14 cellular contexts compared by ENCODE assay signal in the genomic region with DNA sequence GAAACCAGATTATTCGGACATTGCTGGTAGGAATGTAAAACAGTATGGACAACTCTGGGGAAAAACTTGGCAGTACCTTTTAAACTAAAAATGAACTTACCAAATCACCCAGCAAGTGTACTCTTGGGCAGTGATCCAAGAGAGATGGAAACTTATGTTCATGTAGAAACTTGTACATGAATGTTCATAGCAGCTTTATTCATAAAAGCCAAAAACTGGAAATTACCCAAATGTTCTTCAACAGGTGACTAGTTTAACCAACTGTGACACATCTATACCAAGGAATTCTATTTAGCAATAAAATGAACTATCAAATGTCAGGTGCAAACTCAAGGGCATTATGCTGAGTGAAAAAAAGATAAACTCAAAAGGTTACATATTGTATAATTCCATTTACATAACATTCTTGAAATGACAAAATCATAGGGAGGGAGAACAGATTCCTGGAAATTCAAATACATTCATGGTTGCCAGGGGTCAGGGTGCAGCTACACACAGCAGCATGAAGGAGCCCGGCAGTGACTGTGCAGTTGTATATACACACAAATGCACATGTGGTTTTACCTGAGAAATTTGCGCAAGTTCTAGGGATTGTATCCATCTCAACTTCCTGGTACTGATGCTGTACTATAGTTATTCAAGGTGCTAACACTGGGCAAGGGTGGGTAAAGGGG. TPM values are rescaled to one million over a fixed set of nuclear protein-coding genes. Genes with fewer than 3 reads are reported as not detected.
A peak's percentile ranks its signal among the peaks of the same experiment; 100 is the strongest.
DNase-seq lines count a peak whose midpoint lies in the region; ATAC-seq and TF ChIP-seq lines count a peak whose summit lies in the region.
"Had no signal": no experiment of that assay in that cellular context is flagged by ENCODE, and none has a peak within 500 bp of the region (broad histone marks: within the 10 kb centered on the region; RNA-seq: fewer than 3 reads in every experiment).

No MANE protein-coding gene starts in this region.

- peaks cover 2% of the 10 kb centered on the region for H3K9me3 Mint-ChIP-seq in activated naive CD4-positive, alpha-beta T cell treated with anti-CD3 and anti-CD28 coated beads for 36 hours
- H3K9me3 Mint-ChIP-seq in activated naive CD4-positive, alpha-beta T cell treated with anti-CD3 and anti-CD28 coated beads, Interleukin-2, amount 10 ng/mL, durations not matched to agents 7 days and 5 days = no peaks in the 10 kb centered on the region
- H3K9me3 Mint-ChIP-seq in neural crest cell = no peaks in the 10 kb centered on the region
- H3K9me3 Mint-ChIP-seq: stimulated activated naive CD8-positive, alpha-beta T cell treated with anti-CD3 and anti-CD28 coated beads, Interleukin-15, amount 100 ng/mL, for 72 hours had no signal

- dilution Hi-C loops in mammary epithelial cell (cut with HindIII; ENCODE audit: low sequenced_read_pairs) = loop anchor here (5.0 kb wide), 2 partner anchors 45 to 195 kb away; no protein-coding TSS in a partner anchor

- H3K27ac ChIP-seq in mammary epithelial cell (ENCODE audit: insufficient read depth, low read depth, low read length) (peak overlapping the region; percentile 83), SK-N-SH (ENCODE audit: low read depth in 2 of 2, low read length in 1 of 2) (no peak overlapping the region; a peak in 1 of 4 replicates)

- peak; percentile 41 for ATAC-seq in stimulated activated naive CD8-positive, alpha-beta T cell treated with anti-CD3 and anti-CD28 coated beads, Interleukin-15, Interleukin-2, amounts not matched to agents 100 U/mL and 50 U/mL, for 24 hours
- no peak for ATAC-seq in HG03139 (IDR thresholded peaks at IDR 0.05; ENCODE audit: unreplicated experiment)
- ATAC-seq: sciatic nerve; stimulated activated naive CD8-positive, alpha-beta T cell treated with anti-CD3 and anti-CD28 coated beads, Interleukin-15, amount 100 ng/mL, for 72 hours had no signal

- no peak overlapping the region for H3K4me3 Mint-ChIP-seq in activated naive CD4-positive, alpha-beta T cell treated with anti-CD3 and anti-CD28 coated beads for 36 hours
- no peak overlapping the region for H3K4me3 Mint-ChIP-seq in activated naive CD4-positive, alpha-beta T cell treated with anti-CD3 and anti-CD28 coated beads, Interleukin-2, amount 10 ng/mL, durations not matched to agents 7 days and 5 days
- H3K4me3 Mint-ChIP-seq in neural crest cell = peak overlapping the region; percentile 25

- peaks cover 53% of the 10 kb centered on the region for H3K4me1 Mint-ChIP-seq in activated naive CD4-positive, alpha-beta T cell treated with anti-CD3 and anti-CD28 coated beads for 36 hours (ENCODE audit: low read depth)
- peaks cover 40% of the 10 kb centered on the region for H3K4me1 Mint-ChIP-seq in activated naive CD4-positive, alpha-beta T cell treated with anti-CD3 and anti-CD28 coated beads, Interleukin-2, amount 10 ng/mL, durations not matched to agents 7 days and 5 days
- peaks cover 34% of the 10 kb centered on the region for H3K4me1 Mint-ChIP-seq in neural crest cell

- no peaks in the 10 kb centered on the region for H3K27me3 ChIP-seq in mammary epithelial cell (ENCODE audit: insufficient read depth, low read length)
- H3K27me3 ChIP-seq in SK-N-SH (ENCODE audit: insufficient read depth) = no peaks in the 10 kb centered on the region
- H3K27me3 ChIP-seq: BLaER1 treated with 17β-estradiol and CSF1 and Interleukin-3, amounts not matched to agents 10 nM and 100 nM had no signal

- no peak for TF ChIP-seq EP300 in SK-N-SH (IDR thresholded peaks at IDR 0.05; ENCODE audit: borderline replicate concordance in 1 of 2, low read depth in 1 of 2, low read length in 1 of 2)

- peak overlapping the region; percentile 88 for H3K4me2 ChIP-seq in mammary epithelial cell (ENCODE audit: insufficient read depth, low read depth, low read length)
- no peak overlapping the region for H3K4me2 ChIP-seq in SK-N-SH
- H3K4me2 ChIP-seq: BLaER1 treated with 17β-estradiol and CSF1 and Interleukin-3, amounts not matched to agents 10 nM and 100 nM had no signal

- H3F3A ChIP-seq in SK-N-SH (replicated peaks; ENCODE audit: insufficient read depth) = peaks cover 22% of the 10 kb centered on the region

- H3K9me2 ChIP-seq in SK-N-SH = no peaks in the 10 kb centered on the region

- H2AFZ ChIP-seq in mammary epithelial cell (ENCODE audit: low read depth, low read length) (no peak overlapping the region), SK-N-SH (ENCODE audit: low read depth) (no peak overlapping the region)

- WGBS in mammary epithelial cell (ENCODE audit: low coverage, missing lambda C conversion rate) = 17% methylated on average over 3 of the region's 3 CpGs
- 98% methylated on average over 3 of the region's 3 CpGs for WGBS in SK-N-SH (ENCODE audit: low lambda C conversion rate)

- intact Hi-C loops in activated naive CD4-positive, alpha-beta T cell treated with anti-CD3 and anti-CD28 coated beads for 36 hours (cut with micrococcal nuclease) = loop anchor here (1.0 kb wide), 1 partner anchor 195 kb away; no protein-coding TSS in a partner anchor
- intact Hi-C loops in mammary epithelial cell (cut with micrococcal nuclease) = loop anchor here (1.0 to 5.0 kb wide), 3 partner anchors 22 to 80 kb away; no protein-coding TSS in a partner anchor

- POLR2A ChIA-PET in SK-N-SH (lab: Yijun Ruan, JAX) = no interaction called here

- no peaks in the 10 kb centered on the region for H3K9me3 ChIP-seq in mammary epithelial cell (replicated peaks; ENCODE audit: insufficient read depth, low read length)
- H3K9me3 ChIP-seq in SK-N-SH = no peaks in the 10 kb centered on the region
- H3K9me3 ChIP-seq: BLaER1 treated with 17β-estradiol and CSF1 and Interleukin-3, amounts not matched to agents 10 nM and 100 nM had no signal

- no peaks in the 10 kb centered on the region for H3K27me3 Mint-ChIP-seq in activated naive CD4-positive, alpha-beta T cell treated with anti-CD3 and anti-CD28 coated beads for 36 hours (ENCODE audit: low read depth)
- H3K27me3 Mint-ChIP-seq in activated naive CD4-positive, alpha-beta T cell treated with anti-CD3 and anti-CD28 coated beads, Interleukin-2, amount 10 ng/mL, durations not matched to agents 7 days and 5 days = no peaks in the 10 kb centered on the region
- no peaks in the 10 kb centered on the region for H3K27me3 Mint-ChIP-seq in neural crest cell (ENCODE audit: low read depth)
- H3K27me3 Mint-ChIP-seq: stimulated activated naive CD8-positive, alpha-beta T cell treated with anti-CD3 and anti-CD28 coated beads, Interleukin-15, amount 100 ng/mL, for 72 hours had no signal

- no peak for TF ChIP-seq RAD21 in SK-N-SH (IDR thresholded peaks at IDR 0.05; ENCODE audit: low read length)

- no peak for TF ChIP-seq CTCF in mammary epithelial cell (conservative IDR thresholded peaks at IDR 0.05 in 1 of 2, IDR thresholded peaks at IDR 0.05 in 1 of 2; ENCODE audit: extremely low read depth in 1 of 2, insufficient read depth in 1 of 2, low read depth in 1 of 2, low read length in 2 of 2)
- no peak for TF ChIP-seq CTCF in neural crest cell (conservative IDR thresholded peaks at IDR 0.05)
- TF ChIP-seq CTCF in SK-N-SH (IDR thresholded peaks at IDR 0.05) = no peak

- peak overlapping the region; percentile 72 for H3K27ac Mint-ChIP-seq in activated naive CD4-positive, alpha-beta T cell treated with anti-CD3 and anti-CD28 coated beads for 36 hours
- H3K27ac Mint-ChIP-seq in activated naive CD4-positive, alpha-beta T cell treated with anti-CD3 and anti-CD28 coated beads, Interleukin-2, amount 10 ng/mL, durations not matched to agents 7 days and 5 days = no peak overlapping the region
- no peak overlapping the region for H3K27ac Mint-ChIP-seq in neural crest cell (ENCODE audit: unreplicated experiment)
- H3K27ac Mint-ChIP-seq: stimulated activated naive CD8-positive, alpha-beta T cell treated with anti-CD3 and anti-CD28 coated beads, Interleukin-15, amount 100 ng/mL, for 72 hours had no signal

- in situ Hi-C loops in mammary epithelial cell (cut with MboI; ENCODE audit: low sequenced_read_pairs in 2 of 2) = loop anchor here in 1 of 2 donors (10.0 kb wide), 1 partner anchor 132 kb away; no protein-coding TSS in a partner anchor

- H3K4me1 ChIP-seq in mammary epithelial cell (ENCODE audit: insufficient read depth, low read length) (peaks cover 68% of the 10 kb centered on the region), SK-N-SH (ENCODE audit: control insufficient read depth in 1 of 2, insufficient read depth in 2 of 2, low read depth in 1 of 2, low read length in 1 of 2) (peaks cover 15 to 24% of the 10 kb centered on the region in 2 experiments; a peak in 3 of 4 replicates)

- CTCF ChIA-PET in activated naive CD4-positive, alpha-beta T cell treated with anti-CD3 and anti-CD28 coated beads for 36 hours (lab: Charles Lee) = interaction anchor here (0.9 kb wide), 1 partner anchor 124 kb away, joined by 3 read pairs; no protein-coding TSS in a partner anchor
- CTCF ChIA-PET in activated naive CD4-positive, alpha-beta T cell treated with anti-CD3 and anti-CD28 coated beads, Interleukin-2, amount 10 ng/mL, durations not matched to agents 7 days and 5 days (lab: Charles Lee) = no interaction called here
- CTCF ChIA-PET in mammary epithelial cell (lab: Charles Lee; ENCODE audit: low non-redundant PET) = interaction anchor here (0.6 kb wide), 1 partner anchor 15 kb away, joined by 3 read pairs; no protein-coding TSS in a partner anchor
- CTCF ChIA-PET in SK-N-SH (lab: Yijun Ruan, JAX) = interaction anchor here (1.2 kb wide), 1 partner anchor 125 kb away, joined by 4 read pairs; no protein-coding TSS in a partner anchor

- peak; percentile 64 for DNase-seq in activated naive CD4-positive, alpha-beta T cell treated with anti-CD3 and anti-CD28 coated beads for 36 hours
- DNase-seq in activated naive CD4-positive, alpha-beta T cell treated with anti-CD3 and anti-CD28 coated beads, Interleukin-2, amount 10 ng/mL, durations not matched to agents 7 days and 5 days = no peak
- DNase-seq in mammary epithelial cell = peak; percentile 97
- no peak for DNase-seq in neural crest cell (ENCODE audit: low read depth, low spot score)
- DNase-seq in stimulated activated naive CD8-positive, alpha-beta T cell treated with anti-CD3 and anti-CD28 coated beads, Interleukin-15, Interleukin-2, amounts not matched to agents 100 U/mL and 50 U/mL, for 24 hours = peak; percentile 50
- DNase-seq in germinal center (ENCODE audit: low spot score) = no peak
- no peak for DNase-seq in SK-N-SH
- DNase-seq: KBM-7, NCI-H2081 had no signal

- H4K20me1 ChIP-seq in mammary epithelial cell (ENCODE audit: insufficient read depth, low read length) = no peaks in the 10 kb centered on the region
- H4K20me1 ChIP-seq in SK-N-SH (ENCODE audit: insufficient read depth) = peaks cover 13% of the 10 kb centered on the region

- no TSS peak for BruUV-seq in mammary epithelial cell (replicated peaks; lab: Mats Ljungman, UMichigan)

- H3K36me3 Mint-ChIP-seq in activated naive CD4-positive, alpha-beta T cell treated with anti-CD3 and anti-CD28 coated beads for 36 hours (ENCODE audit: low read depth) = peaks cover 35% of the 10 kb centered on the region
- peaks cover 34% of the 10 kb centered on the region for H3K36me3 Mint-ChIP-seq in activated naive CD4-positive, alpha-beta T cell treated with anti-CD3 and anti-CD28 coated beads, Interleukin-2, amount 10 ng/mL, durations not matched to agents 7 days and 5 days
- peaks cover 6% of the 10 kb centered on the region for H3K36me3 Mint-ChIP-seq in neural crest cell (ENCODE audit: low read depth)

- H3K4me3 ChIP-seq in mammary epithelial cell (replicated peaks in 1 of 3; ENCODE audit: insufficient read depth in 1 of 3, low read depth in 2 of 3, low read length in 3 of 3) = no peak overlapping the region
- no peak overlapping the region for H3K4me3 ChIP-seq in SK-N-SH (ENCODE audit: low read depth in 2 of 2, low read length in 1 of 2)
- H3K4me3 ChIP-seq: BLaER1 treated with 17β-estradiol and CSF1 and Interleukin-3, amounts not matched to agents 10 nM and 100 nM had no signal

- H3K36me3 ChIP-seq in mammary epithelial cell (ENCODE audit: insufficient read depth, low read length) = peaks cover 15% of the 10 kb centered on the region
- peaks cover 16 to 52% of the 10 kb centered on the region in 2 experiments for H3K36me3 ChIP-seq in SK-N-SH (replicated peaks in 1 of 2; ENCODE audit: control insufficient read depth in 1 of 2, insufficient read depth in 2 of 2, low read length in 1 of 2)

- H3K9ac ChIP-seq in mammary epithelial cell (ENCODE audit: insufficient read depth, low read length) (peak overlapping the region; percentile 36), SK-N-SH (no peak overlapping the region)
- H3K9ac ChIP-seq: BLaER1 treated with 17β-estradiol and CSF1 and Interleukin-3, amounts not matched to agents 10 nM and 100 nM had no signal

- H3K79me2 ChIP-seq in mammary epithelial cell (ENCODE audit: insufficient read depth, low read length) (peaks cover 56% of the 10 kb centered on the region), SK-N-SH (ENCODE audit: insufficient read depth) (peaks cover 45% of the 10 kb centered on the region)

RNA-seq across cellular contexts. Expression of gene RNU4ATAC, which starts 3.5 kb away (rescaled TPM):
- not detected for total RNA-seq in activated naive CD4-positive, alpha-beta T cell treated with anti-CD3 and anti-CD28 coated beads for 36 hours
- total RNA-seq in mammary epithelial cell (under 1 TPM in 1 of 2 donors, not detected in 1; under 0.01 TPM), neural crest cell (not detected in 2 replicates)
- polyA plus RNA-seq in mammary epithelial cell (not detected), SK-N-SH (2012; rRNA removed) (not detected in 2 replicates)
- not detected for polyA minus RNA-seq in mammary epithelial cell
- polyA plus RNA-seq in SK-N-SH (2012; cell fraction: cytosol; rRNA removed) = not detected in 2 replicates
- polyA plus RNA-seq in SK-N-SH (2012; cell fraction: nucleus; rRNA removed) = not detected in 2 replicates
- total RNA-seq: mucosa of gallbladder, sciatic nerve had no signal

Comparison
In these comparisons a context has a peak if more than half of its experiments do, and no peak if none do; other contexts are left out.
1. DNase-seq: peak in activated naive CD4-positive, alpha-beta T cell treated with anti-CD3 and anti-CD28 coated beads for 36 hours (single experiment), mammary epithelial cell (single experiment) and stimulated activated naive CD8-positive, alpha-beta T cell treated with anti-CD3 and anti-CD28 coated beads, Interleukin-15, Interleukin-2, amounts not matched to agents 100 U/mL and 50 U/mL, for 24 hours (single experiment); none in activated naive CD4-positive, alpha-beta T cell treated with anti-CD3 and anti-CD28 coated beads, Interleukin-2, amount 10 ng/mL, durations not matched to agents 7 days and 5 days (single experiment), neural crest cell (single experiment), germinal center (single experiment) and SK-N-SH (single experiment).